In the genomic region with DNA sequence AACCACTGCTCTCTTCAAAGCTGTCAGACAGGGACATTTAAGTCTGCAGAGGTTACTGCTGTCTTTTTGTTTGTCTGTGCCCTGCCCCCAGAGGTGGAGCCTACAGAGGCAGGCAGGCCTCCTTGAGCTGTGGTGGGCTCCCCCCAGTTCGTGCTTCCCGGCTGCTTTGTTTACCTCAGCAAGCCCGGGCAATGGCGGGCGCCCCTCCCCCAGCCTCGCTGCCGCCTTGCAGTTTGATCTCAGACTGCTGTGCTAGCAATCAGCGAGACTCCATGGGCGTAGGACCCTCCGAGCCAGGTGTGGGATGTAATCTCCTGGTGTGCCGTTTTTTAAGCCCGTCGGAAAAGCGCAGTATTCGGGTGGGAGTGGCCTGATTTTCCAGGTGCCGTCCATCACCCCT, we compare ENCODE assay signal across 8 cellular contexts.
DNase-seq lines count a peak whose midpoint lies in the region; TF ChIP-seq lines count a peak whose summit lies in the region.
"Not testable (repeated sequence)": the region's sequence is repeated elsewhere in the genome, so short reads cannot be mapped to it uniquely, and the experiment has no call there.

No MANE protein-coding gene starts in this region.

- not testable (repeated sequence) for H3K9me3 Mint-ChIP-seq in activated CD4-positive, alpha-beta T cell treated with anti-CD3 and anti-CD28 coated beads, Interleukin-2, amount 10 ng/mL, durations not matched to agents 24 days and 14 days; glutamatergic neuron (ENCODE audit: unreplicated experiment); type B pancreatic cell
- peaks cover 11% of the 10 kb centered on the region for H3K9me3 Mint-ChIP-seq in neural crest cell

- not testable (repeated sequence) for H3K27ac Mint-ChIP-seq in activated CD4-positive, alpha-beta T cell treated with anti-CD3 and anti-CD28 coated beads, Interleukin-2, amount 10 ng/mL, durations not matched to agents 24 days and 14 days; glutamatergic neuron (ENCODE audit: unreplicated experiment); type B pancreatic cell
- H3K27ac Mint-ChIP-seq in neural crest cell (ENCODE audit: unreplicated experiment) = peak overlapping the region; percentile 92

- H3K9ac ChIP-seq in ES-I3 (ENCODE audit: low read depth, low read length) = peak overlapping the region; percentile 51; the same call in 1 of the 2 replicates
- peak overlapping the region; percentile 68 for H3K9ac ChIP-seq in HUES64 (ENCODE audit: low read depth, low read length)
- H3K9ac ChIP-seq in iPS-18a (ENCODE audit: low read length) = peak overlapping the region; percentile 52

- not testable (repeated sequence) for H3K27ac ChIP-seq in HUES64 (ENCODE audit: low read depth, low read length); iPS-18a (ENCODE audit: low read length)

- not testable (repeated sequence) for H3K27me3 Mint-ChIP-seq in activated CD4-positive, alpha-beta T cell treated with anti-CD3 and anti-CD28 coated beads, Interleukin-2, amount 10 ng/mL, durations not matched to agents 24 days and 14 days; glutamatergic neuron (ENCODE audit: unreplicated experiment)
- H3K27me3 Mint-ChIP-seq in neural crest cell (ENCODE audit: low read depth) (peaks cover 18% of the 10 kb centered on the region), type B pancreatic cell (peaks cover 29% of the 10 kb centered on the region)

- not testable (repeated sequence) for H3K9me3 ChIP-seq in ES-I3 (ENCODE audit: control insufficient read depth, insufficient read depth, low read length); iPS-18a (ENCODE audit: control insufficient read depth, low read depth, low read length)
- peaks cover 11% of the 10 kb centered on the region; the same call in 1 of the 2 replicates for H3K9me3 ChIP-seq in HUES64 (ENCODE audit: insufficient read depth, low read depth, low read length)

- TF ChIP-seq CTCF in glutamatergic neuron (IDR thresholded peaks at IDR 0.05; ENCODE audit: partially characterized antibody, unreplicated experiment); neural crest cell (conservative IDR thresholded peaks at IDR 0.05); type B pancreatic cell (conservative IDR thresholded peaks at IDR 0.05): not testable (repeated sequence)

- H3K4me1 ChIP-seq in ES-I3 (ENCODE audit: insufficient read depth, low read length); HUES64 (ENCODE audit: insufficient read depth, low read length); iPS-18a (ENCODE audit: control insufficient read depth, low read depth, low read length): not testable (repeated sequence)

- 10% methylated on average over 16 of the region's 16 CpGs for WGBS in HUES64

- H3K36me3 Mint-ChIP-seq in activated CD4-positive, alpha-beta T cell treated with anti-CD3 and anti-CD28 coated beads, Interleukin-2, amount 10 ng/mL, durations not matched to agents 24 days and 14 days (ENCODE audit: low read depth); glutamatergic neuron (ENCODE audit: unreplicated experiment); type B pancreatic cell: not testable (repeated sequence)
- peaks cover 13% of the 10 kb centered on the region for H3K36me3 Mint-ChIP-seq in neural crest cell (ENCODE audit: low read depth)

- intact Hi-C loops in activated CD4-positive, alpha-beta T cell treated with anti-CD3 and anti-CD28 coated beads, Interleukin-2, amount 10 ng/mL, durations not matched to agents 24 days and 14 days (cut with micrococcal nuclease) = not testable (repeated sequence)

- not testable (repeated sequence) for H3K36me3 ChIP-seq in ES-I3 (ENCODE audit: insufficient read depth, low read length); HUES64 (ENCODE audit: insufficient read depth, low read length); iPS-18a (ENCODE audit: control insufficient read depth, low read depth, low read length)

- DNase-seq in NCI-H69 (lab: John Stamatoyannopoulos, UW) = peak; percentile 21
- DNase-seq in activated CD4-positive, alpha-beta T cell treated with anti-CD3 and anti-CD28 coated beads, Interleukin-2, amount 10 ng/mL, durations not matched to agents 24 days and 14 days; glutamatergic neuron; type B pancreatic cell (ENCODE audit: extremely low spot score, unreplicated experiment): not testable (repeated sequence)
- peak; percentile 13 for DNase-seq in neural crest cell (ENCODE audit: low read depth, low spot score)

- H3K27me3 ChIP-seq in HUES64 (ENCODE audit: insufficient read depth, low read length); iPS-18a (ENCODE audit: control insufficient read depth, insufficient read depth, low read length): not testable (repeated sequence)

- H3K4me3 ChIP-seq in HUES64 (ENCODE audit: low read length) (peak overlapping the region; percentile 56), iPS-18a (ENCODE audit: low read length) (peak overlapping the region; percentile 61)

- not testable (repeated sequence) for H3K4me1 Mint-ChIP-seq in activated CD4-positive, alpha-beta T cell treated with anti-CD3 and anti-CD28 coated beads, Interleukin-2, amount 10 ng/mL, durations not matched to agents 24 days and 14 days; glutamatergic neuron (ENCODE audit: low read depth, unreplicated experiment); neural crest cell; type B pancreatic cell (ENCODE audit: unreplicated experiment)

- H3K4me3 Mint-ChIP-seq in activated CD4-positive, alpha-beta T cell treated with anti-CD3 and anti-CD28 coated beads, Interleukin-2, amount 10 ng/mL, durations not matched to agents 24 days and 14 days = peak overlapping the region; percentile 15
- H3K4me3 Mint-ChIP-seq in glutamatergic neuron (ENCODE audit: unreplicated experiment) = peak overlapping the region; percentile 82
- peak overlapping the region; percentile 74 for H3K4me3 Mint-ChIP-seq in neural crest cell
- H3K4me3 Mint-ChIP-seq in type B pancreatic cell = peak overlapping the region; percentile 51

Comparison
In these comparisons a context has a peak if more than half of its experiments do, and no peak if none do; other contexts are left out.
1. H3K4me3 Mint-ChIP-seq: peak in every context shown above with its lines; median percentile 82 in glutamatergic neuron; 74 in neural crest cell; 51 in type B pancreatic cell; 15 in activated CD4-positive, alpha-beta T cell treated with anti-CD3 and anti-CD28 coated beads, Interleukin-2, amount 10 ng/mL, durations not matched to agents 24 days and 14 days.